In the genomic region with DNA sequence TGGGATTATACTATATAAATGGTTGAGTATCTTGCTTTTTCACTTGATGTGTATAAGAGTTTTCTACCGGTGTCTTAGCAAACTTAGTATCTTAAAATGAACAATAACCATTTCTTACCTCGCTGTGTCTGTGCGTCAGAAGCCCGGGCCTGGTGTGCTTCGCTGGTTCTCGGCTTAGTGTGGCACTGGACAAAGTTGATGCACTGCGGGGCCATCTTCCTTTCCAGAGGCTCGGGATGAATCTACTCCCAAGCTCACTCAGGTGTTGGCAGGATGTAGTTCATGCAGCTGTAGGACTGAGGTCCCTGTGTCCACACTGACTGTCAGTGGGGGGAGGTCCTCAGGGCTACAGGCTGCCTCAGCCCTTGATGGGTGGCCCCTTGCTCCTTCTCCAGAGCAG, we compare ENCODE assay signal across 30 cellular contexts.
"Had no signal": no experiment of that assay in that cellular context is flagged by ENCODE, and none has a peak within 500 bp of the region (broad histone marks: within the 10 kb centered on the region; RNA-seq: fewer than 3 reads in every experiment).

No MANE protein-coding gene starts in this region.

- H3K27ac ChIP-seq: brain microvascular endothelial cell, colonic mucosa, dorsolateral prefrontal cortex, WERI-Rb-1 had no signal

- ATAC-seq: activated CD4-positive, CD25-positive, alpha-beta regulatory T cell treated with anti-CD3 and anti-CD28 coated beads, Interleukin-2, amount 50 U/mL, for 24 hours; activated CD8-positive, alpha-beta memory T cell treated with anti-CD3 and anti-CD28 coated beads, Interleukin-2, amount 10 ng/mL, durations not matched to agents 7 days and 5 days; activated CD8-positive, alpha-beta T cell treated with anti-CD3 and anti-CD28 coated beads for 36 hours; activated T-cell treated with anti-CD3 and anti-CD28 coated beads, Interleukin-2, amount 50 U/mL, for 72 hours; esophagus mucosa; T-helper 17 cell had no signal

- DNase-seq: activated B cell treated with CpG ODN at 0.5 μM for 24 hours; activated CD4-positive, alpha-beta T cell treated with anti-CD3 and anti-CD28 coated beads for 48 hours; activated CD4-positive, alpha-beta T cell treated with anti-CD3 and anti-CD28 coated beads, Interleukin-2, amount 50 U/mL, for 1 hour; activated CD4-positive, alpha-beta T cell treated with anti-CD3 and anti-CD28 coated beads, Interleukin-2, amount 50 U/mL, for 48 hours; activated CD8-positive, alpha-beta memory T cell treated with anti-CD3 and anti-CD28 coated beads, Interleukin-2, amount 10 ng/mL, durations not matched to agents 7 days and 5 days; activated CD8-positive, alpha-beta T cell treated with anti-CD3 and anti-CD28 coated beads for 36 hours; activated gamma-delta T cell; activated naive CD4-positive, alpha-beta T cell treated with anti-CD3 and anti-CD28 coated beads, Interleukin-2, amount 50 U/mL, for 16 hours; activated naive CD4-positive, alpha-beta T cell treated with Interleukin-2 at 50 U/mL for 16 hours; activated T-cell treated with anti-CD3 and anti-CD28 coated beads for 4 hours; activated T-cell treated with anti-CD3 and anti-CD28 coated beads, Interleukin-2, amount 50 U/mL, for 72 hours; amniotic stem cell; anterior cingulate cortex; brain microvascular endothelial cell; caudate nucleus; colonic mucosa; dorsolateral prefrontal cortex; effector memory CD4-positive, alpha-beta T cell; endodermal cell; foreskin fibroblast; T-helper 1 cell; T-helper 17 cell; T1000; WERI-Rb-1 had no signal

- H3K27me3 Mint-ChIP-seq: activated B cell treated with CpG ODN at 0.5 μM for 24 hours; activated CD8-positive, alpha-beta memory T cell treated with anti-CD3 and anti-CD28 coated beads, Interleukin-2, amount 10 ng/mL, durations not matched to agents 7 days and 5 days; dendritic cell treated with granulocyte-macrophage colony-stimulating factor and Interleukin-4, amounts not matched to agents 40 ng/mL and 50 ng/mL, for 4 days had no signal

- H3K9me3 Mint-ChIP-seq: activated B cell treated with CpG ODN at 0.5 μM for 24 hours; activated CD8-positive, alpha-beta T cell treated with anti-CD3 and anti-CD28 coated beads for 36 hours; dendritic cell treated with granulocyte-macrophage colony-stimulating factor and Interleukin-4, amounts not matched to agents 40 ng/mL and 50 ng/mL, for 4 days; endodermal cell; T-helper 2 cell treated with Interferon-gamma antibody and Interleukin-4, amounts not matched to agents 5 μg/mL and 100 μg/mL, for 36 hours had no signal

- H3K4me1 Mint-ChIP-seq: activated B cell treated with CpG ODN at 0.5 μM for 24 hours; activated CD8-positive, alpha-beta memory T cell treated with anti-CD3 and anti-CD28 coated beads, Interleukin-2, amount 10 ng/mL, durations not matched to agents 7 days and 5 days; endodermal cell; T-helper 17 cell had no signal

- H3K27me3 ChIP-seq: brain microvascular endothelial cell, colonic mucosa had no signal

- H3K27ac Mint-ChIP-seq: activated B cell treated with CpG ODN at 0.5 μM for 24 hours; activated CD8-positive, alpha-beta memory T cell treated with anti-CD3 and anti-CD28 coated beads, Interleukin-2, amount 10 ng/mL, durations not matched to agents 7 days and 5 days; activated CD8-positive, alpha-beta T cell treated with anti-CD3 and anti-CD28 coated beads for 36 hours; activated naive CD8-positive, alpha-beta T cell; activated T-cell treated with anti-CD3 and anti-CD28 coated beads, Interleukin-2, amount 50 U/mL, for 24 hours; activated T-cell treated with anti-CD3 and anti-CD28 coated beads, Interleukin-2, amount 50 U/mL, for 72 hours; dendritic cell treated with granulocyte-macrophage colony-stimulating factor and Interleukin-4, amounts not matched to agents 40 ng/mL and 50 ng/mL, for 4 days; endodermal cell; T-helper 17 cell; T-helper 2 cell treated with Interferon-gamma antibody and Interleukin-4, amounts not matched to agents 5 μg/mL and 100 μg/mL, for 36 hours had no signal

- H3K9me3 ChIP-seq: colonic mucosa had no signal

- H3K36me3 ChIP-seq: brain microvascular endothelial cell, colonic mucosa, WERI-Rb-1 had no signal

- H3K36me3 Mint-ChIP-seq: activated CD8-positive, alpha-beta memory T cell treated with anti-CD3 and anti-CD28 coated beads, Interleukin-2, amount 10 ng/mL, durations not matched to agents 7 days and 5 days; activated naive CD8-positive, alpha-beta T cell had no signal

- H3K4me3 Mint-ChIP-seq: activated B cell treated with CpG ODN at 0.5 μM for 24 hours; activated CD8-positive, alpha-beta memory T cell treated with anti-CD3 and anti-CD28 coated beads, Interleukin-2, amount 10 ng/mL, durations not matched to agents 7 days and 5 days; activated CD8-positive, alpha-beta T cell treated with anti-CD3 and anti-CD28 coated beads for 36 hours; activated naive CD8-positive, alpha-beta T cell; activated T-cell treated with anti-CD3 and anti-CD28 coated beads, Interleukin-2, amount 50 U/mL, for 24 hours; activated T-cell treated with anti-CD3 and anti-CD28 coated beads, Interleukin-2, amount 50 U/mL, for 72 hours; dendritic cell treated with granulocyte-macrophage colony-stimulating factor and Interleukin-4, amounts not matched to agents 40 ng/mL and 50 ng/mL, for 4 days; endodermal cell; T-helper 17 cell; T-helper 2 cell treated with Interferon-gamma antibody and Interleukin-4, amounts not matched to agents 5 μg/mL and 100 μg/mL, for 36 hours had no signal

- H3K4me3 ChIP-seq: colonic mucosa, dorsolateral prefrontal cortex had no signal
